Comparison of ENCODE assay signal across 1 cellular context in genomic region chr7:150974468-150975391, GRCh38.
A peak's percentile ranks its signal among the peaks of the same experiment; 100 is the strongest.
TF ChIP-seq lines count a peak whose summit lies in the region.

No MANE protein-coding gene starts in this region.

TF ChIP-seq in HEK293, 187 proteins besides CTCF, POLR2A, EP300 and RAD21 (continued from another document):
- TF ChIP-seq KLF17 (tag by site-specific recombination; IDR thresholded peaks at IDR 0.05) = peak; percentile 28; the same call in 1 of the 2 replicates
- TF ChIP-seq ZNF423 (tag by site-specific recombination; IDR thresholded peaks at IDR 0.05) = 0 out of 2 replicates have a peak, but pooled peaks have one; percentile 41
- no peak for TF ChIP-seq ZNF146 (tag by site-specific recombination; IDR thresholded peaks at IDR 0.05)
- TF ChIP-seq, protein P1, sequence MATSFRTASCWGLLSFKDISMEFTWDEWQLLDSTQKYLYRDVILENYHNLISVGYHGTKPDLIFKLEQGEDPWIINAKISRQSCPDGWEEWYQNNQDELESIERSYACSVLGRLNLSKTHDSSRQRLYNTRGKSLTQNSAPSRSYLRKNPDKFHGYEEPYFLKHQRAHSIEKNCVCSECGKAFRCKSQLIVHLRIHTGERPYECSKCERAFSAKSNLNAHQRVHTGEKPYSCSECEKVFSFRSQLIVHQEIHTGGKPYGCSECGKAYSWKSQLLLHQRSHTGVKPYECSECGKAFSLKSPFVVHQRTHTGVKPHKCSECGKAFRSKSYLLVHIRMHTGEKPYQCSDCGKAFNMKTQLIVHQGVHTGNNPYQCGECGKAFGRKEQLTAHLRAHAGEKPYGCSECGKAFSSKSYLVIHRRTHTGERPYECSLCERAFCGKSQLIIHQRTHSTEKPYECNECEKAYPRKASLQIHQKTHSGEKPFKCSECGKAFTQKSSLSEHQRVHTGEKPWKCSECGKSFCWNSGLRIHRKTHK (tag by site-specific recombination; IDR thresholded peaks at IDR 0.05) = no peak
- no peak for TF ChIP-seq KLF7 (tag by site-specific recombination; IDR thresholded peaks at IDR 0.05; ENCODE audit: borderline replicate concordance)
- TF ChIP-seq ZNF580 (tag by site-specific recombination; IDR thresholded peaks at IDR 0.05) = 0 out of 2 replicates have a peak, but pooled peaks have one; percentile 21
- TF ChIP-seq ZSCAN30 (tag by site-specific recombination; IDR thresholded peaks at IDR 0.05) = no peak
